ENCODE assay signal across 23 cellular contexts in genomic region chr10:59851864-59852263, GRCh38.
"Had no signal": no experiment of that assay in that cellular context is flagged by ENCODE, and none has a peak within 500 bp of the region (broad histone marks: within the 10 kb centered on the region; RNA-seq: fewer than 3 reads in every experiment).

No MANE protein-coding gene starts in this region.

- H3K4me3 Mint-ChIP-seq: activated CD4-positive, alpha-beta memory T cell treated with anti-CD3 and anti-CD28 coated beads for 36 hours; activated CD4-positive, alpha-beta T cell treated with anti-CD3 and anti-CD28 coated beads, Interleukin-2, amount 10 ng/mL, durations not matched to agents 24 days and 14 days; activated naive CD8-positive, alpha-beta T cell; activated T-cell treated with anti-CD3 and anti-CD28 coated beads, Interleukin-2, amount 50 U/mL, for 4 hours; brain; WTC11 had no signal

- ATAC-seq: activated T-cell treated with anti-CD3 and anti-CD28 coated beads, Interleukin-2, amount 50 U/mL, for 4 hours; SK-N-SH treated with all-trans-retinoic acid at 6 μM for 48 hours; WTC11 had no signal

- H3K27ac Mint-ChIP-seq: activated CD4-positive, alpha-beta memory T cell treated with anti-CD3 and anti-CD28 coated beads for 36 hours had no signal

- H3K9me3 Mint-ChIP-seq: activated CD4-positive, alpha-beta memory T cell treated with anti-CD3 and anti-CD28 coated beads for 36 hours; activated CD4-positive, alpha-beta T cell treated with anti-CD3 and anti-CD28 coated beads, Interleukin-2, amount 10 ng/mL, durations not matched to agents 24 days and 14 days; activated T-cell treated with anti-CD3 and anti-CD28 coated beads, Interleukin-2, amount 50 U/mL, for 4 hours; brain; WTC11 had no signal

- H3K4me3 ChIP-seq: SJSA1 had no signal

- H3K9me3 ChIP-seq: SJSA1 had no signal

- FAIRE-seq: astrocyte, RCC 7860 had no signal

- H3K27me3 Mint-ChIP-seq: activated CD4-positive, alpha-beta memory T cell treated with anti-CD3 and anti-CD28 coated beads for 36 hours; activated CD4-positive, alpha-beta T cell treated with anti-CD3 and anti-CD28 coated beads, Interleukin-2, amount 10 ng/mL, durations not matched to agents 24 days and 14 days; activated naive CD8-positive, alpha-beta T cell had no signal

- DNase-seq: activated CD4-positive, alpha-beta memory T cell treated with anti-CD3 and anti-CD28 coated beads for 36 hours; activated CD4-positive, alpha-beta T cell treated with anti-CD3 and anti-CD28 coated beads for 1 hour; activated CD4-positive, alpha-beta T cell treated with anti-CD3 and anti-CD28 coated beads, Interleukin-2, amount 10 ng/mL, durations not matched to agents 24 days and 14 days; activated CD8-positive, alpha-beta memory T cell treated with anti-CD3 and anti-CD28 coated beads for 24 hours; activated effector memory CD4-positive, alpha-beta T cell treated with anti-CD3 and anti-CD28 coated beads, Interleukin-2, amount 50 U/mL, for 16 hours; activated naive CD4-positive, alpha-beta T cell treated with Interleukin-2 at 50 U/mL for 16 hours; activated T-cell treated with anti-CD3 and anti-CD28 coated beads, Interleukin-2, amount 50 U/mL, for 4 hours; amygdala; Karpas-422; MM.1S; NCI-H1105 treated with DMSO at 0.1 percent for 48 hours; NCI-H1436 treated with DMSO at 0.1 percent for 48 hours; NCI-H187; NCI-H510A treated with DMSO at 0.1 percent for 48 hours; SHP77; SW 1271 had no signal

- H3K27ac ChIP-seq: SJSA1 had no signal
